In the genomic region with DNA sequence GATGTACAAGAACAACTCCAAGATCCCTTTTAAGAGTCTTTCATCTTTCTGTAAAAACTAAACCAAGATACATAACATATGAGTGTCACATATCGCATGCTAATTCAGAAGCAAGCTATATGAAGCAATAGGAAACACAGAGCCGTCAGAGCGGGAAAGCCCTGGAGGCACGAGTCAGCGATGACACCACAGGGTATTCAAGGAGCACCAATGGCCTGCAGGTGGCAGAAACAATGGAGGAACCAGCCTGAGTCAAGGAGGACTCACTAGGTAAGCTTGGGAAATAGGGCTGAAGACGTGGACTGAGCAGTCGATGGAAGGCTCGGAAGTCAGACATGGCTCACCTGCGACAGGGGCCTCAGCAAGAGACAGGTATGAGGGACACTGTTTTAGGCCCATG, we compare ENCODE assay signal across 8 cellular contexts.
A peak's percentile ranks its signal among the peaks of the same experiment; 100 is the strongest.
DNase-seq lines count a peak whose midpoint lies in the region; TF ChIP-seq lines count a peak whose summit lies in the region.

No MANE protein-coding gene starts in this region.

- H4K20me1 ChIP-seq in Loucy (ENCODE audit: insufficient read depth, low read length, poor library complexity, severe bottlenecking), result peaks cover 21% of the 10 kb centered on the region

- no peaks in the 10 kb centered on the region for H3K9me3 ChIP-seq in Loucy (ENCODE audit: insufficient read depth, low read depth, low read length)

- no peaks in the 10 kb centered on the region for H3K36me3 ChIP-seq in Loucy (ENCODE audit: insufficient read depth, low read length)

- H3K9ac ChIP-seq in Loucy (ENCODE audit: low read depth, low read length, poor library complexity, severe bottlenecking), result no peak overlapping the region

- H3K4me3 ChIP-seq in Loucy (ENCODE audit: low read length, poor library complexity, severe bottlenecking), result no peak overlapping the region

- no peaks in the 10 kb centered on the region for H3K9me2 ChIP-seq in Loucy (replicated peaks; ENCODE audit: low read depth, low read length)

- H3K79me2 ChIP-seq in Loucy (ENCODE audit: insufficient read depth, low read length), result peaks cover 60% of the 10 kb centered on the region

- no peak overlapping the region for H3K4me2 ChIP-seq in Loucy (ENCODE audit: low read depth, low read length, poor library complexity, severe bottlenecking)

- no peak overlapping the region for H2AFZ ChIP-seq in Loucy (ENCODE audit: low read length)

- no peaks in the 10 kb centered on the region for H3K27me3 ChIP-seq in Loucy (ENCODE audit: insufficient read depth, low read length, poor library complexity, severe bottlenecking)

- peaks cover 63% of the 10 kb centered on the region for H3K4me1 ChIP-seq in Loucy (ENCODE audit: insufficient read depth, low read length, poor library complexity, severe bottlenecking)

- DNase-seq in activated CD4-positive, alpha-beta T cell treated with anti-CD3 and anti-CD28 coated beads, Interleukin-2, amount 50 U/mL, for 4 hours, result peak; percentile 60 to 74
- peak; percentile 58 for DNase-seq in fibroblast of peridontal ligament (ENCODE audit: extremely low read depth)
- DNase-seq in stimulated activated CD4-positive, alpha-beta T cell treated with anti-CD3 and anti-CD28 coated beads, Interleukin-4, amount 100 ng/mL, for 4 hours, result peak; percentile 61 to 83
- DNase-seq in NCI-H526 (lab: John Stamatoyannopoulos, UW), result no peak
- DNase-seq in cerebellar cortex (ENCODE audit: low spot score), result no peak
- DNase-seq in NCI-H2227 (lab: John Stamatoyannopoulos, UW; ENCODE audit: unreplicated experiment), result no peak

- TF ChIP-seq CTCF in C4-2B (conservative IDR thresholded peaks at IDR 0.05) (peak; percentile 20), Loucy (conservative IDR thresholded peaks at IDR 0.05; ENCODE audit: low read length) (peak; percentile 60)

- H3F3A ChIP-seq in Loucy (ENCODE audit: low read depth), result no peaks in the 10 kb centered on the region; the same call in 1 of the 2 replicates

- no peak overlapping the region for H3K27ac ChIP-seq in C4-2B

Comparison
In these comparisons a context has a peak if more than half of its experiments do, and no peak if none do; other contexts are left out.
1. DNase-seq: peak in activated CD4-positive, alpha-beta T cell treated with anti-CD3 and anti-CD28 coated beads, Interleukin-2, amount 50 U/mL, for 4 hours (2 of 2), fibroblast of peridontal ligament (single experiment) and stimulated activated CD4-positive, alpha-beta T cell treated with anti-CD3 and anti-CD28 coated beads, Interleukin-4, amount 100 ng/mL, for 4 hours (2 of 2); none in NCI-H526 (0 of 2), cerebellar cortex (single experiment) and NCI-H2227 (single experiment).